ENCODE assay signal across 26 cellular contexts in genomic region chr9:31336391-31336790, GRCh38.
DNase-seq lines count a peak whose midpoint lies in the region; ATAC-seq and TF ChIP-seq lines count a peak whose summit lies in the region.
"Had no signal": no experiment of that assay in that cellular context is flagged by ENCODE, and none has a peak within 500 bp of the region (broad histone marks: within the 10 kb centered on the region; RNA-seq: fewer than 3 reads in every experiment).

No MANE protein-coding gene starts in this region.

- no peak overlapping the region for H2AFZ ChIP-seq in parathyroid adenoma

- no peak overlapping the region for H3K4me3 Mint-ChIP-seq in activated T-cell treated with anti-CD3 and anti-CD28 coated beads, Interleukin-2, amount 50 U/mL, for 24 hours
- no peak overlapping the region for H3K4me3 Mint-ChIP-seq in activated T-cell treated with anti-CD3 and anti-CD28 coated beads, Interleukin-2, amount 50 U/mL, for 4 hours
- no peak overlapping the region for H3K4me3 Mint-ChIP-seq in Calu3 (ENCODE audit: low read depth, unreplicated experiment)
- H3K4me3 Mint-ChIP-seq: activated B cell treated with CpG ODN at 0.5 μM for 24 hours; activated naive CD4-positive, alpha-beta T cell treated with anti-CD3 and anti-CD28 coated beads for 36 hours; activated T-helper 1 cell treated with anti-CD3 and anti-CD28 coated beads, Interleukin-12 subunit alpha, Interleukin-12 subunit beta, Interleukin-2, Interleukin-4 antibody, amounts not matched to agents 30 ng/mL and 10 ng/mL and 1 ng/mL, durations not matched to agents 14 hours and 24 hours and 36 hours; stimulated activated naive CD8-positive, alpha-beta T cell treated with anti-CD3 and anti-CD28 coated beads, Interleukin-15, amount 100 ng/mL, for 72 hours had no signal

- H3K36me3 ChIP-seq in parathyroid adenoma (ENCODE audit: control insufficient read depth, insufficient read depth, low read length), result no peaks in the 10 kb centered on the region
- H3K36me3 ChIP-seq: brain microvascular endothelial cell, right lobe of liver, thyroid gland had no signal

- intact Hi-C loops in Calu3 (cut with micrococcal nuclease; ENCODE audit: unreplicated experiment), result no loop called here

- no peaks in the 10 kb centered on the region for H3K27me3 ChIP-seq in parathyroid adenoma (ENCODE audit: control insufficient read depth, insufficient read depth, low read length)
- H3K27me3 ChIP-seq: brain microvascular endothelial cell, right lobe of liver, thyroid gland had no signal

- H3K27ac ChIP-seq in parathyroid adenoma, result peak overlapping the region; percentile 53
- H3K27ac ChIP-seq: brain microvascular endothelial cell, epithelial cell of prostate, right lobe of liver, RWPE1 had no signal

- TF ChIP-seq CTCF in parathyroid adenoma (IDR thresholded peaks at IDR 0.05) (no peak), GM20000 (IDR thresholded peaks at IDR 0.05; ENCODE audit: extremely low read depth, missing control alignments) (no peak), Calu3 (IDR thresholded peaks at IDR 0.05; ENCODE audit: unreplicated experiment) (no peak)

- peak overlapping the region; percentile 45 for H3K4me2 ChIP-seq in parathyroid adenoma (ENCODE audit: low read length)

- DNase-seq in activated T-cell treated with anti-CD3 and anti-CD28 coated beads, Interleukin-2, amount 50 U/mL, for 24 hours, result no peak
- no peak for DNase-seq in activated T-cell treated with anti-CD3 and anti-CD28 coated beads, Interleukin-2, amount 50 U/mL, for 4 hours
- peak; percentile 64 to 65 for DNase-seq in NCI-H446 (lab: John Stamatoyannopoulos, UW)
- DNase-seq in dermis microvascular lymphatic vessel endothelial cell (ENCODE audit: low read depth in 2 of 2), result peak; percentile 42 to 65
- no peak for DNase-seq in GM20000 (ENCODE audit: low spot score)
- no peak for DNase-seq in Calu3
- no peak for DNase-seq in SHP77 (lab: John Stamatoyannopoulos, UW)
- DNase-seq: activated B cell treated with CpG ODN at 0.5 μM for 24 hours; activated CD4-positive, alpha-beta T cell treated with anti-CD3 and anti-CD28 coated beads, Interleukin-2, amount 50 U/mL, for 4 hours; activated naive CD4-positive, alpha-beta T cell treated with anti-CD3 and anti-CD28 coated beads for 36 hours; AML-193; amniotic stem cell; brain microvascular endothelial cell; NCI-H1048; NCI-H510A treated with DMSO at 0.1 percent for 48 hours; right lobe of liver; stimulated activated CD4-positive, alpha-beta T cell treated with anti-CD3 and anti-CD28 coated beads, Interleukin-2, amount 100 ng/mL, for 48 hours; stimulated activated naive CD8-positive, alpha-beta T cell treated with anti-CD3 and anti-CD28 coated beads, Interleukin-15, amount 100 ng/mL, for 72 hours; thyroid gland had no signal

- no peaks in the 10 kb centered on the region for H3K9me3 ChIP-seq in parathyroid adenoma (ENCODE audit: control insufficient read depth, low read length)
- H3K9me3 ChIP-seq: right lobe of liver, thyroid gland had no signal

- H3K4me1 Mint-ChIP-seq in activated T-cell treated with anti-CD3 and anti-CD28 coated beads, Interleukin-2, amount 50 U/mL, for 24 hours (ENCODE audit: low read depth), result peaks cover 23% of the 10 kb centered on the region
- peaks cover 23% of the 10 kb centered on the region for H3K4me1 Mint-ChIP-seq in activated T-cell treated with anti-CD3 and anti-CD28 coated beads, Interleukin-2, amount 50 U/mL, for 4 hours (ENCODE audit: low read depth)
- H3K4me1 Mint-ChIP-seq in Calu3 (ENCODE audit: low read depth, unreplicated experiment), result no peaks in the 10 kb centered on the region

- no peaks in the 10 kb centered on the region for H3K4me1 ChIP-seq in parathyroid adenoma
- H3K4me1 ChIP-seq: right lobe of liver had no signal

- no peak for ATAC-seq in activated T-cell treated with anti-CD3 and anti-CD28 coated beads, Interleukin-2, amount 50 U/mL, for 4 hours
- ATAC-seq: K562; left lobe of liver; stimulated activated naive CD8-positive, alpha-beta T cell treated with anti-CD3 and anti-CD28 coated beads, Interleukin-15, amount 100 ng/mL, for 72 hours had no signal

- peaks cover 2% of the 10 kb centered on the region for H3K9me3 Mint-ChIP-seq in activated T-cell treated with anti-CD3 and anti-CD28 coated beads, Interleukin-2, amount 50 U/mL, for 24 hours
- H3K9me3 Mint-ChIP-seq in activated T-cell treated with anti-CD3 and anti-CD28 coated beads, Interleukin-2, amount 50 U/mL, for 4 hours, result peaks cover 3% of the 10 kb centered on the region
- H3K9me3 Mint-ChIP-seq in Calu3 (ENCODE audit: low read depth, unreplicated experiment), result no peaks in the 10 kb centered on the region
- H3K9me3 Mint-ChIP-seq: activated B cell treated with CpG ODN at 0.5 μM for 24 hours; activated T-helper 1 cell treated with anti-CD3 and anti-CD28 coated beads, Interleukin-12 subunit alpha, Interleukin-12 subunit beta, Interleukin-2, Interleukin-4 antibody, amounts not matched to agents 30 ng/mL and 10 ng/mL and 1 ng/mL, durations not matched to agents 14 hours and 24 hours and 36 hours; stimulated activated naive CD8-positive, alpha-beta T cell treated with anti-CD3 and anti-CD28 coated beads, Interleukin-15, amount 100 ng/mL, for 72 hours had no signal

- BruUV-seq in Calu3 (replicated peaks; lab: Mats Ljungman, UMichigan), result no TSS peak

- CTCF ChIA-PET in Calu3 (lab: Charles Lee), result no interaction called here

- H3K4me3 ChIP-seq in parathyroid adenoma (ENCODE audit: low read depth, low read length), result no peak overlapping the region
- H3K4me3 ChIP-seq: K562, right lobe of liver, thyroid gland had no signal

- no peaks in the 10 kb centered on the region for H3K36me3 Mint-ChIP-seq in activated T-cell treated with anti-CD3 and anti-CD28 coated beads, Interleukin-2, amount 50 U/mL, for 24 hours (ENCODE audit: low read depth)
- no peaks in the 10 kb centered on the region for H3K36me3 Mint-ChIP-seq in activated T-cell treated with anti-CD3 and anti-CD28 coated beads, Interleukin-2, amount 50 U/mL, for 4 hours (ENCODE audit: insufficient read depth)
- no peaks in the 10 kb centered on the region for H3K36me3 Mint-ChIP-seq in Calu3 (ENCODE audit: insufficient read depth, unreplicated experiment)

- no peaks in the 10 kb centered on the region for H3K27me3 Mint-ChIP-seq in activated T-cell treated with anti-CD3 and anti-CD28 coated beads, Interleukin-2, amount 50 U/mL, for 24 hours
- no peaks in the 10 kb centered on the region for H3K27me3 Mint-ChIP-seq in activated T-cell treated with anti-CD3 and anti-CD28 coated beads, Interleukin-2, amount 50 U/mL, for 4 hours (ENCODE audit: low read depth)
- no peaks in the 10 kb centered on the region for H3K27me3 Mint-ChIP-seq in Calu3 (ENCODE audit: unreplicated experiment)
- H3K27me3 Mint-ChIP-seq: activated B cell treated with CpG ODN at 0.5 μM for 24 hours; progenitor cell of endocrine pancreas; stimulated activated naive CD8-positive, alpha-beta T cell treated with anti-CD3 and anti-CD28 coated beads, Interleukin-15, amount 100 ng/mL, for 72 hours had no signal

- H3K9ac ChIP-seq in parathyroid adenoma, result no peak overlapping the region

- H3K79me2 ChIP-seq in parathyroid adenoma, result no peaks in the 10 kb centered on the region

- peak overlapping the region; percentile 33 for H3K27ac Mint-ChIP-seq in activated T-cell treated with anti-CD3 and anti-CD28 coated beads, Interleukin-2, amount 50 U/mL, for 24 hours
- H3K27ac Mint-ChIP-seq in Calu3 (ENCODE audit: unreplicated experiment), result no peak overlapping the region
- H3K27ac Mint-ChIP-seq: activated B cell treated with CpG ODN at 0.5 μM for 24 hours; activated T-helper 1 cell treated with anti-CD3 and anti-CD28 coated beads, Interleukin-12 subunit alpha, Interleukin-12 subunit beta, Interleukin-2, Interleukin-4 antibody, amounts not matched to agents 30 ng/mL and 10 ng/mL and 1 ng/mL, durations not matched to agents 14 hours and 24 hours and 36 hours; progenitor cell of endocrine pancreas; stimulated activated naive CD8-positive, alpha-beta T cell treated with anti-CD3 and anti-CD28 coated beads, Interleukin-15, amount 100 ng/mL, for 72 hours had no signal

Comparison
In these comparisons a context has a peak if more than half of its experiments do, and no peak if none do; other contexts are left out.
1. DNase-seq: peak in NCI-H446 (2 of 2) and dermis microvascular lymphatic vessel endothelial cell (2 of 2); none in activated T-cell treated with anti-CD3 and anti-CD28 coated beads, Interleukin-2, amount 50 U/mL, for 24 hours (single experiment), activated T-cell treated with anti-CD3 and anti-CD28 coated beads, Interleukin-2, amount 50 U/mL, for 4 hours (single experiment), GM20000 (single experiment), Calu3 (single experiment) and SHP77 (0 of 2).